In genomic region chr18:11951390-11951851, GRCh38 we compare ENCODE assay signal across 1 cellular context.
TF ChIP-seq lines count a peak whose summit lies in the region.

No MANE protein-coding gene starts in this region.

TF ChIP-seq in K562, 482 proteins besides CTCF, POLR2A, EP300 and RAD21 (continues in another document):
- TF ChIP-seq ATF1 (CRISPR knock-in tag; IDR thresholded peaks at IDR 0.05) (no peak), ATF1 (tag; IDR thresholded peaks at IDR 0.05) (peak; percentile 52; the same call in 1 of the 2 replicates), GATA2 (CRISPR knock-in tag; IDR thresholded peaks at IDR 0.05) (0 out of 2 replicates have a peak, but pooled peaks have one; percentile 33), VEZF1 (CRISPR knock-in tag; IDR thresholded peaks at IDR 0.05) (peak; percentile 38; the same call in 1 of the 2 replicates), MEIS2 (IDR thresholded peaks at IDR 0.05; ENCODE audit: partially characterized antibody) (peak; percentile 70), TRIM24 (IDR thresholded peaks at IDR 0.05) (peak; percentile 33 to 67; a peak in 2 of 4 replicates), SMAD4 (CRISPR knock-in tag; conservative IDR thresholded peaks at IDR 0.05) (peak; percentile 80), KLF16 (IDR thresholded peaks at IDR 0.05) (peak; percentile 79), LEF1 (IDR thresholded peaks at IDR 0.05) (peak; percentile 86), CREB1 (IDR thresholded peaks at IDR 0.05) (no peak), CREB1 (CRISPR knock-in tag; IDR thresholded peaks at IDR 0.05) (0 out of 2 replicates have a peak, but pooled peaks have one; percentile 22), NBN (IDR thresholded peaks at IDR 0.05; ENCODE audit: low read depth) (0 out of 2 replicates have a peak, but pooled peaks have one; percentile 40), ZFP91 (CRISPR knock-in tag; IDR thresholded peaks at IDR 0.05) (no peak), UBTF (IDR thresholded peaks at IDR 0.05; ENCODE audit: borderline replicate concordance in 1 of 2, low read depth in 2 of 2, low read length in 2 of 2) (0 out of 4 replicates have a peak, but pooled peaks of 1 of the 2 experiments have one; percentile 21), PBX2 (CRISPR knock-in tag; IDR thresholded peaks at IDR 0.05; ENCODE audit: low read depth) (no peak), PBX2 (tag; conservative IDR thresholded peaks at IDR 0.05; ENCODE audit: low read depth) (0 out of 2 replicates have a peak, but pooled peaks have one; percentile 22), ZNF175 (CRISPR knock-in tag; IDR thresholded peaks at IDR 0.05; ENCODE audit: low read depth) (0 out of 2 replicates have a peak, but pooled peaks have one; percentile 38), MTA2 (IDR thresholded peaks at IDR 0.05; ENCODE audit: low read depth) (peak; percentile 72), HDAC3 (IDR thresholded peaks at IDR 0.05; ENCODE audit: borderline replicate concordance, partially characterized antibody) (peak; percentile 75), NFIC (IDR thresholded peaks at IDR 0.05) (peak; percentile 66), PML (IDR thresholded peaks at IDR 0.05; ENCODE audit: low read length) (0 out of 2 replicates have a peak, but pooled peaks have one; percentile 37), CTBP1 (IDR thresholded peaks at IDR 0.05; ENCODE audit: borderline replicate concordance) (peak; percentile 91; the same call in 1 of the 2 replicates), ZNF449 (CRISPR knock-in tag; IDR thresholded peaks at IDR 0.05) (no peak), ZBTB49 (CRISPR knock-in tag; IDR thresholded peaks at IDR 0.05; ENCODE audit: borderline replicate concordance) (no peak), ZNF639 (CRISPR knock-in tag; conservative IDR thresholded peaks at IDR 0.05 in 1 of 2, IDR thresholded peaks at IDR 0.05 in 1 of 2) (0 out of 4 replicates have a peak, but pooled peaks of 1 of the 2 experiments have one; percentile 19), ZNF146 (CRISPR knock-in tag; IDR thresholded peaks at IDR 0.05; ENCODE audit: unreplicated experiment) (no peak), ZNF143 (CRISPR knock-in tag; IDR thresholded peaks at IDR 0.05) (no peak), TBP (optimal IDR thresholded peaks at IDR 0.05; ENCODE audit: low read depth, low read length) (peak; percentile 96), MITF (IDR thresholded peaks at IDR 0.05) (0 out of 2 replicates have a peak, but pooled peaks have one; percentile 16), ARID1B (IDR thresholded peaks at IDR 0.05) (peak; percentile 93), CEBPG (CRISPR knock-in tag; IDR thresholded peaks at IDR 0.05) (no peak), CEBPG (tag; conservative IDR thresholded peaks at IDR 0.05 in 1 of 2, IDR thresholded peaks at IDR 0.05 in 1 of 2) (0 out of 4 replicates have a peak, but pooled peaks of 1 of the 2 experiments have one; percentile 2), POLR2AphosphoS5 (IDR thresholded peaks at IDR 0.05; ENCODE audit: control insufficient read depth, insufficient read depth, low read depth, low read length) (peak; percentile 77; the same call in 1 of the 2 replicates), HDAC2 (IDR thresholded peaks at IDR 0.05) (peak; percentile 61; the same call in 1 of the 2 replicates), TOE1 (IDR thresholded peaks at IDR 0.05; ENCODE audit: borderline replicate concordance) (peak; percentile 38; the same call in 1 of the 2 replicates), TOE1 (CRISPR knock-in tag; IDR thresholded peaks at IDR 0.05; ENCODE audit: borderline replicate concordance, low read depth) (no peak), TCF3 (CRISPR knock-in tag; IDR thresholded peaks at IDR 0.05) (peak; percentile 87), HES1 (IDR thresholded peaks at IDR 0.05; ENCODE audit: low read depth) (0 out of 2 replicates have a peak, but pooled peaks have one; percentile 21), SPI1 (IDR thresholded peaks at IDR 0.05; ENCODE audit: borderline replicate concordance, low read depth, low read length) (no peak), KDM1A (IDR thresholded peaks at IDR 0.05) (peak; percentile 63 to 66), RCOR1 (IDR thresholded peaks at IDR 0.05; ENCODE audit: borderline replicate concordance in 1 of 2, low read depth in 2 of 2, low read length in 2 of 2) (peak in 1 of 2 experiments; percentile 87; a peak in 3 of 4 replicates), CBFA2T3 (IDR thresholded peaks at IDR 0.05) (peak; percentile 93), DACH1 (IDR thresholded peaks at IDR 0.05; ENCODE audit: partially characterized antibody) (peak; percentile 38), STAT5A (IDR thresholded peaks at IDR 0.05; ENCODE audit: borderline replicate concordance, low read length) (peak; percentile 48; the same call in 1 of the 2 replicates), ATF4 (CRISPR knock-in tag; IDR thresholded peaks at IDR 0.05) (no peak)
